Comparison of ENCODE assay signal across 28 cellular contexts in the genomic region with DNA sequence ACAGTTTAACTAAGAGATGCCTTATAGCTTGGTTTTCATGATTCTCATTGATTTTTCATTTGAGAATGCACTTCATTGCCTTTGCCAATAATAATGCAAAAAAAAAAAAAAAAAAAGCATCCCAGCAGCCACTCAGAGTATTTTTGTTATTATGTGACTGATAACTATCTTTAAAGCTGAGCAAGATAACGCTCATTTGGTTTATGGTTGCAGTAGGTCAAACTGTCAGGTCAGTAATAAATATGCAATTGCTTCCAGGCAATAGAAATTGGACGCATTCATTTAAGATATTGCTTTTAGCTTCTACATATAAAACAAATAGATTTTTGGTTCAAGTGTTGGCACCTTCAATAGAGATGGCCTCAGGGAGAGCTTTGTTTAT.
"Had no signal": no experiment of that assay in that cellular context is flagged by ENCODE, and none has a peak within 500 bp of the region (broad histone marks: within the 10 kb centered on the region; RNA-seq: fewer than 3 reads in every experiment).

No MANE protein-coding gene starts in this region.

- H3K27ac Mint-ChIP-seq: activated CD4-positive, alpha-beta memory T cell treated with anti-CD3 and anti-CD28 coated beads for 36 hours; activated CD4-positive, alpha-beta T cell treated with anti-CD3 and anti-CD28 coated beads for 36 hours; activated CD4-positive, alpha-beta T cell treated with anti-CD3 and anti-CD28 coated beads, Interleukin-2, amount 10 ng/mL, durations not matched to agents 24 days and 14 days; activated CD8-positive, alpha-beta memory T cell treated with anti-CD3 and anti-CD28 coated beads, Interleukin-2, amount 10 ng/mL, durations not matched to agents 7 days and 5 days; activated CD8-positive, alpha-beta T cell treated with anti-CD3 and anti-CD28 coated beads, Interleukin-2, amount 10 ng/mL, durations not matched to agents 7 days and 5 days; activated naive CD4-positive, alpha-beta T cell treated with anti-CD3 and anti-CD28 coated beads, Interleukin-2, amount 10 ng/mL, durations not matched to agents 7 days and 5 days; activated naive CD8-positive, alpha-beta T cell; activated T-helper 1 cell treated with anti-CD3 and anti-CD28 coated beads, Interleukin-12 subunit alpha, Interleukin-12 subunit beta, Interleukin-2, Interleukin-4 antibody, amounts not matched to agents 30 ng/mL and 10 ng/mL and 1 ng/mL, durations not matched to agents 14 hours and 24 hours and 36 hours; activated T-helper 2 cell treated with anti-CD3 and anti-CD28 coated beads, Interferon-gamma antibody, Interleukin-2, Interleukin-4, amounts not matched to agents 10 μg/mL and 5 μg/mL and 100 μg/mL, durations not matched to agents 14 hours and 24 hours and 36 hours; T-helper 17 cell; T-helper 2 cell treated with Interferon-gamma antibody and Interleukin-4, amounts not matched to agents 5 μg/mL and 100 μg/mL, for 36 hours had no signal

- H3K27me3 Mint-ChIP-seq: activated CD4-positive, alpha-beta memory T cell treated with anti-CD3 and anti-CD28 coated beads for 36 hours; activated CD4-positive, alpha-beta T cell treated with anti-CD3 and anti-CD28 coated beads for 36 hours; activated naive CD8-positive, alpha-beta T cell; T-helper 17 cell had no signal

- H3K27ac ChIP-seq: brain microvascular endothelial cell had no signal

- H3K27me3 ChIP-seq: brain microvascular endothelial cell had no signal

- H3K4me3 Mint-ChIP-seq: activated CD4-positive, alpha-beta memory T cell treated with anti-CD3 and anti-CD28 coated beads for 36 hours; activated CD4-positive, alpha-beta T cell treated with anti-CD3 and anti-CD28 coated beads for 36 hours; activated CD4-positive, alpha-beta T cell treated with anti-CD3 and anti-CD28 coated beads, Interleukin-2, amount 10 ng/mL, durations not matched to agents 24 days and 14 days; activated CD8-positive, alpha-beta memory T cell treated with anti-CD3 and anti-CD28 coated beads, Interleukin-2, amount 10 ng/mL, durations not matched to agents 7 days and 5 days; activated CD8-positive, alpha-beta T cell treated with anti-CD3 and anti-CD28 coated beads, Interleukin-2, amount 10 ng/mL, durations not matched to agents 7 days and 5 days; activated naive CD4-positive, alpha-beta T cell treated with anti-CD3 and anti-CD28 coated beads, Interleukin-2, amount 10 ng/mL, durations not matched to agents 7 days and 5 days; activated naive CD8-positive, alpha-beta T cell; activated T-helper 1 cell treated with anti-CD3 and anti-CD28 coated beads, Interleukin-12 subunit alpha, Interleukin-12 subunit beta, Interleukin-2, Interleukin-4 antibody, amounts not matched to agents 30 ng/mL and 10 ng/mL and 1 ng/mL, durations not matched to agents 14 hours and 24 hours and 36 hours; T-helper 17 cell; T-helper 2 cell treated with Interferon-gamma antibody and Interleukin-4, amounts not matched to agents 5 μg/mL and 100 μg/mL, for 36 hours had no signal

- ATAC-seq: activated CD4-positive, alpha-beta T cell treated with anti-CD3 and anti-CD28 coated beads for 36 hours; activated CD8-positive, alpha-beta memory T cell treated with anti-CD3 and anti-CD28 coated beads, Interleukin-2, amount 10 ng/mL, durations not matched to agents 7 days and 5 days; activated CD8-positive, alpha-beta T cell treated with anti-CD3 and anti-CD28 coated beads, Interleukin-2, amount 10 ng/mL, durations not matched to agents 7 days and 5 days; esophagus mucosa; T-helper 17 cell had no signal

- H3K36me3 Mint-ChIP-seq: activated CD4-positive, alpha-beta memory T cell treated with anti-CD3 and anti-CD28 coated beads for 36 hours; activated CD8-positive, alpha-beta memory T cell treated with anti-CD3 and anti-CD28 coated beads, Interleukin-2, amount 10 ng/mL, durations not matched to agents 7 days and 5 days; activated naive CD4-positive, alpha-beta T cell treated with anti-CD3 and anti-CD28 coated beads, Interleukin-2, amount 10 ng/mL, durations not matched to agents 7 days and 5 days; activated naive CD8-positive, alpha-beta T cell had no signal

- DNase-seq: activated CD4-positive, alpha-beta memory T cell treated with anti-CD3 and anti-CD28 coated beads for 36 hours; activated CD4-positive, alpha-beta T cell treated with anti-CD3 and anti-CD28 coated beads for 36 hours; activated CD4-positive, alpha-beta T cell treated with anti-CD3 and anti-CD28 coated beads, Interleukin-2, amount 10 ng/mL, durations not matched to agents 24 days and 14 days; activated CD4-positive, CD25-positive, alpha-beta regulatory T cell; activated CD4-positive, CD25-positive, alpha-beta regulatory T cell treated with anti-CD3 and anti-CD28 coated beads, Interleukin-2, amount 50 U/mL, for 72 hours; activated CD8-positive, alpha-beta memory T cell treated with anti-CD3 and anti-CD28 coated beads, Interleukin-2, amount 10 ng/mL, durations not matched to agents 7 days and 5 days; activated CD8-positive, alpha-beta memory T cell treated with anti-CD3 and anti-CD28 coated beads, Interleukin-2, amount 50 U/mL, for 4 hours; activated CD8-positive, alpha-beta T cell treated with anti-CD3 and anti-CD28 coated beads, Interleukin-2, amount 10 ng/mL, durations not matched to agents 7 days and 5 days; activated effector memory CD4-positive, alpha-beta T cell treated with anti-CD3 and anti-CD28 coated beads, Interleukin-2, amount 50 U/mL, for 16 hours; activated naive CD4-positive, alpha-beta T cell treated with anti-CD3 and anti-CD28 coated beads, Interleukin-2, amount 10 ng/mL, durations not matched to agents 7 days and 5 days; activated T-cell treated with anti-CD3 and anti-CD28 coated beads, Interleukin-2, amount 50 U/mL, for 1 hour; activated T-cell treated with anti-CD3 and anti-CD28 coated beads, Interleukin-2, amount 50 U/mL, for 48 hours; amniotic stem cell; anterior cingulate cortex; brain microvascular endothelial cell; cortex of kidney; dermis blood vessel endothelial cell; effector CD8-positive, alpha-beta T cell; foreskin fibroblast; head of caudate nucleus; hippocampal formation; T-helper 17 cell; T1000 had no signal

- H3K9me3 Mint-ChIP-seq: activated CD4-positive, alpha-beta memory T cell treated with anti-CD3 and anti-CD28 coated beads for 36 hours; activated CD4-positive, alpha-beta T cell treated with anti-CD3 and anti-CD28 coated beads, Interleukin-2, amount 10 ng/mL, durations not matched to agents 24 days and 14 days; activated naive CD4-positive, alpha-beta T cell treated with anti-CD3 and anti-CD28 coated beads, Interleukin-2, amount 10 ng/mL, durations not matched to agents 7 days and 5 days; activated T-helper 1 cell treated with anti-CD3 and anti-CD28 coated beads, Interleukin-12 subunit alpha, Interleukin-12 subunit beta, Interleukin-2, Interleukin-4 antibody, amounts not matched to agents 30 ng/mL and 10 ng/mL and 1 ng/mL, durations not matched to agents 14 hours and 24 hours and 36 hours; activated T-helper 2 cell treated with anti-CD3 and anti-CD28 coated beads, Interferon-gamma antibody, Interleukin-2, Interleukin-4, amounts not matched to agents 10 μg/mL and 5 μg/mL and 100 μg/mL, durations not matched to agents 14 hours and 24 hours and 36 hours; T-helper 2 cell treated with Interferon-gamma antibody and Interleukin-4, amounts not matched to agents 5 μg/mL and 100 μg/mL, for 36 hours had no signal
